In genomic region chr14:61297581-61297980, GRCh38 we compare ENCODE assay signal across 15 cellular contexts.
"Had no signal": no experiment of that assay in that cellular context is flagged by ENCODE, and none has a peak within 500 bp of the region (broad histone marks: within the 10 kb centered on the region; RNA-seq: fewer than 3 reads in every experiment).

No MANE protein-coding gene starts in this region.

- H3K27ac ChIP-seq: cardiac muscle cell, epithelial cell of prostate, spleen, thoracic aorta had no signal

- H3K4me3 ChIP-seq: cardiac muscle cell, spleen, thoracic aorta had no signal

- H3K36me3 Mint-ChIP-seq: stimulated activated naive B cell treated with anti-CD40 and anti-IgM and Interleukin-4, amounts not matched to agents 10 μg/mL and 1 μg/mL and 100 μg/mL, for 72 hours had no signal

- H3K27me3 Mint-ChIP-seq: stimulated activated naive B cell treated with anti-CD40 and anti-IgM and Interleukin-4, amounts not matched to agents 10 μg/mL and 1 μg/mL and 100 μg/mL, for 72 hours had no signal

- H3K9me3 ChIP-seq: spleen, thoracic aorta had no signal

- DNase-seq: activated naive CD4-positive, alpha-beta T cell treated with Interleukin-2 at 50 U/mL for 16 hours; activated T-cell treated with anti-CD3 and anti-CD28 coated beads, Interleukin-2, amount 50 U/mL, for 1 hour; amygdala; glutamatergic neuron; left cardiac atrium; nucleus accumbens; retina; spleen; stimulated activated CD4-positive, alpha-beta T cell treated with anti-CD3 and anti-CD28 coated beads, Interleukin-4, amount 100 ng/mL, for 4 hours; stimulated activated naive B cell treated with anti-CD40 and anti-IgM and Interleukin-4, amounts not matched to agents 10 μg/mL and 1 μg/mL and 100 μg/mL, for 72 hours had no signal

- H3K4me1 Mint-ChIP-seq: nephron; stimulated activated naive B cell treated with anti-CD40 and anti-IgM and Interleukin-4, amounts not matched to agents 10 μg/mL and 1 μg/mL and 100 μg/mL, for 72 hours had no signal

- H3K27me3 ChIP-seq: cardiac muscle cell, spleen had no signal

- H3K36me3 ChIP-seq: cardiac muscle cell, spleen, thoracic aorta had no signal

- H3K4me3 Mint-ChIP-seq: nephron; stimulated activated naive B cell treated with anti-CD40 and anti-IgM and Interleukin-4, amounts not matched to agents 10 μg/mL and 1 μg/mL and 100 μg/mL, for 72 hours had no signal

- H3K9me3 Mint-ChIP-seq: activated T-helper 2 cell treated with anti-CD3 and anti-CD28 coated beads, Interferon-gamma antibody, Interleukin-2, Interleukin-4, amounts not matched to agents 10 μg/mL and 5 μg/mL and 100 μg/mL, durations not matched to agents 14 hours and 24 hours and 36 hours; stimulated activated naive B cell treated with anti-CD40 and anti-IgM and Interleukin-4, amounts not matched to agents 10 μg/mL and 1 μg/mL and 100 μg/mL, for 72 hours had no signal

- H3K27ac Mint-ChIP-seq: activated T-helper 2 cell treated with anti-CD3 and anti-CD28 coated beads, Interferon-gamma antibody, Interleukin-2, Interleukin-4, amounts not matched to agents 10 μg/mL and 5 μg/mL and 100 μg/mL, durations not matched to agents 14 hours and 24 hours and 36 hours; nephron; stimulated activated naive B cell treated with anti-CD40 and anti-IgM and Interleukin-4, amounts not matched to agents 10 μg/mL and 1 μg/mL and 100 μg/mL, for 72 hours had no signal
